16 cellular contexts compared by ENCODE assay signal in genomic region chr15:57752426-57752825, GRCh38. TPM values are rescaled to one million over a fixed set of nuclear protein-coding genes. Genes with fewer than 3 reads are reported as not detected.
DNase-seq lines count a peak whose midpoint lies in the region; ATAC-seq and TF ChIP-seq lines count a peak whose summit lies in the region.
"Had no signal": no experiment of that assay in that cellular context is flagged by ENCODE, and none has a peak within 500 bp of the region (broad histone marks: within the 10 kb centered on the region; RNA-seq: fewer than 3 reads in every experiment).

No MANE protein-coding gene starts in this region.

- POLR2A ChIA-PET in naive thymus-derived CD4-positive, alpha-beta T cell (lab: Charles Lee) = no interaction called here

- H3K27me3 ChIP-seq in cardiac muscle cell = no peaks in the 10 kb centered on the region
- no peaks in the 10 kb centered on the region for H3K27me3 ChIP-seq in naive thymus-derived CD4-positive, alpha-beta T cell (ENCODE audit: control insufficient read depth in 2 of 2, insufficient read depth in 2 of 2, low read length in 2 of 2)
- H3K27me3 ChIP-seq: BLaER1, tibial nerve had no signal

- 0 out of 2 replicates have a peak, but pooled peaks have one; percentile 2 for TF ChIP-seq CTCF in C4-2B (conservative IDR thresholded peaks at IDR 0.05)
- peak; percentile 39 for TF ChIP-seq CTCF in cardiac muscle cell (IDR thresholded peaks at IDR 0.05; ENCODE audit: low read depth, low read length)
- TF ChIP-seq CTCF in omental fat pad (IDR thresholded peaks at IDR 0.05) = no peak

- H3K4me3 Mint-ChIP-seq in naive thymus-derived CD4-positive, alpha-beta T cell = no peak overlapping the region

- H3K4me1 ChIP-seq in cardiac muscle cell (ENCODE audit: low read depth) = no peaks in the 10 kb centered on the region
- no peaks in the 10 kb centered on the region for H3K4me1 ChIP-seq in naive thymus-derived CD4-positive, alpha-beta T cell (ENCODE audit: control insufficient read depth in 2 of 2, insufficient read depth in 2 of 2, low read length in 2 of 2)
- H3K4me1 ChIP-seq: BLaER1 had no signal

- ATAC-seq in omental fat pad (ENCODE audit: low FRiP score) (peak; percentile 91), GM21619 (IDR thresholded peaks at IDR 0.05; ENCODE audit: unreplicated experiment) (no peak)
- ATAC-seq in naive thymus-derived CD4-positive, alpha-beta T cell = no peak
- ATAC-seq: left colon had no signal

- H3K9me3 Mint-ChIP-seq in naive thymus-derived CD4-positive, alpha-beta T cell = no peaks in the 10 kb centered on the region

- peak; percentile 12 for DNase-seq in SK-N-DZ (ENCODE audit: low spot score)
- DNase-seq in cardiac muscle cell (ENCODE audit: low read depth in 1 of 2, low spot score in 1 of 2) = peak; percentile 18 to 59
- DNase-seq in omental fat pad (ENCODE audit: low spot score) = no peak
- no peak for DNase-seq in stimulated activated CD8-positive, alpha-beta memory T cell treated with anti-CD3 and anti-CD28 coated beads, Interleukin-4, amount 100 ng/mL, for 48 hours
- DNase-seq in DMS153 (lab: John Stamatoyannopoulos, UW) = no peak
- no peak for DNase-seq in naive thymus-derived CD4-positive, alpha-beta T cell
- DNase-seq: activated T-cell treated with anti-CD3 and anti-CD28 coated beads for 4 hours, amniotic stem cell, NCI-H2171 treated with DMSO at 0.1 percent for 48 hours had no signal

- intact Hi-C loops in naive thymus-derived CD4-positive, alpha-beta T cell (cut with micrococcal nuclease) = loop anchor here in 1 of 2 donors (5.0 kb wide), 1 partner anchor 110 kb away; no protein-coding TSS in a partner anchor

- peaks cover 0 to under 1% (median 0%) of the 10 kb centered on the region in 7 donors for H3K4me1 Mint-ChIP-seq in naive thymus-derived CD4-positive, alpha-beta T cell

- H3K27ac Mint-ChIP-seq in naive thymus-derived CD4-positive, alpha-beta T cell = no peak overlapping the region

- H3K9me3 ChIP-seq in cardiac muscle cell (ENCODE audit: low read depth) = no peaks in the 10 kb centered on the region
- H3K9me3 ChIP-seq in naive thymus-derived CD4-positive, alpha-beta T cell (ENCODE audit: control insufficient read depth in 2 of 3, low read length in 3 of 3) = no peaks in the 10 kb centered on the region
- H3K9me3 ChIP-seq: BLaER1, tibial nerve had no signal

- H3K36me3 ChIP-seq in cardiac muscle cell = no peaks in the 10 kb centered on the region
- H3K36me3 ChIP-seq in naive thymus-derived CD4-positive, alpha-beta T cell (ENCODE audit: control insufficient read depth in 2 of 3, insufficient read depth in 3 of 3, low read length in 3 of 3) = no peaks in the 10 kb centered on the region
- H3K36me3 ChIP-seq: BLaER1, tibial nerve had no signal

- peaks cover 0 to 3% (median 0%) of the 10 kb centered on the region in 5 donors for H3K36me3 Mint-ChIP-seq in naive thymus-derived CD4-positive, alpha-beta T cell

- CTCF ChIA-PET in naive thymus-derived CD4-positive, alpha-beta T cell (lab: Charles Lee) = interaction anchor here (0.7 kb wide), 1 partner anchor 109 kb away, joined by 3 read pairs; no protein-coding TSS in a partner anchor

- peaks cover 0 to 8% (median 0%) of the 10 kb centered on the region in 5 donors for H3K27me3 Mint-ChIP-seq in naive thymus-derived CD4-positive, alpha-beta T cell

- no peak overlapping the region for H3K4me3 ChIP-seq in cardiac muscle cell
- no peak overlapping the region for H3K4me3 ChIP-seq in naive thymus-derived CD4-positive, alpha-beta T cell (ENCODE audit: low read length)
- H3K4me3 ChIP-seq: BLaER1, tibial nerve had no signal

- H3K27ac ChIP-seq in C4-2B (no peak overlapping the region), cardiac muscle cell (no peak overlapping the region)
- no peak overlapping the region for H3K27ac ChIP-seq in naive thymus-derived CD4-positive, alpha-beta T cell (ENCODE audit: low read depth, low read length)
- H3K27ac ChIP-seq: BLaER1, RWPE1, tibial nerve, VCaP had no signal

RNA-seq across cellular contexts. Expression of gene POLR2M, which starts 45.9 kb away (rescaled TPM):
- polyA plus RNA-seq in SK-N-DZ (2014; cell fraction: cytosol; rRNA removed) = 46.8 and 941 TPM in 2 replicates
- polyA plus RNA-seq in SK-N-DZ (2014; cell fraction: nucleus; rRNA removed) = 17.1 and 20.6 TPM in 2 replicates
- total RNA-seq in cardiac muscle cell (222 and 225 TPM in 2 replicates), omental fat pad (100 to 1,000 TPM in 2 of 4 donors, 10 to 100 TPM in 2; 60.4 to 186 (median 90.5) TPM)
- 24.9 and 29.5 TPM in 2 replicates for polyA plus RNA-seq in cardiac muscle cell
- total RNA-seq in naive thymus-derived CD4-positive, alpha-beta T cell = 100 to 1,000 TPM in 2 of 5 experiments, 10 to 100 TPM in 3; 67.0 to 105 (median 82.9) TPM
- 10 to 100 TPM; 60.4 to 74.9 TPM for polyA plus RNA-seq in naive thymus-derived CD4-positive, alpha-beta T cell

Comparison
In these comparisons a context has a peak if more than half of its experiments do, and no peak if none do; other contexts are left out.
1. CTCF ChIP-seq: peak in C4-2B (single experiment) and cardiac muscle cell (single experiment); none in omental fat pad (0 of 3).
2. DNase-seq: peak in SK-N-DZ (single experiment) and cardiac muscle cell (2 of 2); none in omental fat pad (single experiment), stimulated activated CD8-positive, alpha-beta memory T cell treated with anti-CD3 and anti-CD28 coated beads, Interleukin-4, amount 100 ng/mL, for 48 hours (single experiment), DMS153 (single experiment) and naive thymus-derived CD4-positive, alpha-beta T cell (0 of 9).